23 cellular contexts compared by ENCODE assay signal in the genomic region with DNA sequence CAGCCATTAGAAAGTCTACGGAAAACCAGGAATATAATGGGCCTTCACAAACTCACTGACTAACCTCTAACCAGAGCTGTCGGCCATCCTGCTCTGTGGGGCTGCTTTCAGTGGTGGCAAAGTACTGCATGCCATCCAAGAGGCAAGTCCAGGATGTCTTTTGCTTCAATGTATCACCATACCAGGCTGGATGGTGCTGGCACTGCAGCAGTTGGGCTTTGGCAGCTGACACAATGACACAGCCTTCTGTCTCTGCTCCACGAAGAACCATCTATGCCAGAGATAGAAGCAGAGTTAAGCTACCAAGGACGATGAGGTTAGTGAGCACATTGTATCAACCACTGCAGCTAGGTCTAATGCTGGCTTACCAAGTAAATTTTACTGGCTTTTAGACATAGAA. TPM values are rescaled to one million over a fixed set of nuclear protein-coding genes. Genes with fewer than 3 reads are reported as not detected.
DNase-seq lines count a peak whose midpoint lies in the region; ATAC-seq, FAIRE-seq and TF ChIP-seq lines count a peak whose summit lies in the region.
"Had no signal": no experiment of that assay in that cellular context is flagged by ENCODE, and none has a peak within 500 bp of the region (broad histone marks: within the 10 kb centered on the region; RNA-seq: fewer than 3 reads in every experiment).

No MANE protein-coding gene starts in this region.

- TF ChIP-seq EP300 in HepG2 (IDR thresholded peaks at IDR 0.05; ENCODE audit: low read depth in 2 of 2, low read length in 2 of 2): no peak
- no peak for TF ChIP-seq EP300 in HepG2 (CRISPR knock-in tag; IDR thresholded peaks at IDR 0.05; ENCODE audit: borderline replicate concordance)

- H3K27me3 ChIP-seq in liver (ENCODE audit: control insufficient read depth in 4 of 4, insufficient read depth in 4 of 4, low read length in 3 of 4): no peaks in the 10 kb centered on the region
- no peaks in the 10 kb centered on the region for H3K27me3 ChIP-seq in HepG2 (ENCODE audit: control insufficient read depth in 1 of 2, insufficient read depth in 2 of 2, low read length in 2 of 2)
- H3K27me3 ChIP-seq in right cardiac atrium (ENCODE audit: control insufficient read depth, insufficient read depth): no peaks in the 10 kb centered on the region
- H3K27me3 ChIP-seq: BE2C, MG63 had no signal

- CTCF ChIA-PET in HepG2 (lab: Yijun Ruan, JAX; ENCODE audit: low intra/inter-chr PET ratio, low total read pairs): no interaction called here

- H3K27ac ChIP-seq in liver (ENCODE audit: low read depth in 1 of 2, low read length in 2 of 2) (peak overlapping the region; percentile 58 to 86), HepG2 (ENCODE audit: extremely low read length, insufficient read depth, low read length) (no peak overlapping the region), right cardiac atrium (ENCODE audit: low read length) (no peak overlapping the region)
- H3K27ac ChIP-seq: A549, SK-N-MC had no signal

- no peaks in the 10 kb centered on the region for H3K79me2 ChIP-seq in HepG2 (ENCODE audit: insufficient read depth, low read length)

- TF ChIP-seq CTCF in liver (IDR thresholded peaks at IDR 0.05; ENCODE audit: low read depth, low read length, missing input control): no peak
- no peak for TF ChIP-seq CTCF in HepG2 (CRISPR knock-in tag; IDR thresholded peaks at IDR 0.05)

- H2AFZ ChIP-seq in HepG2 (ENCODE audit: low read length): no peak overlapping the region

- no TSS peak for BruUV-seq in HepG2 (replicated peaks; lab: Mats Ljungman, UMichigan)

- no peak overlapping the region for H3K9ac ChIP-seq in liver (ENCODE audit: low read depth in 1 of 2, low read length in 2 of 2)
- no peak overlapping the region for H3K9ac ChIP-seq in HepG2 (ENCODE audit: insufficient read depth, low read depth, low read length)

- H3K9me3 ChIP-seq in liver (ENCODE audit: control insufficient read depth in 4 of 4, low read length in 3 of 4) (no peaks in the 10 kb centered on the region), HepG2 (ENCODE audit: low read length) (no peaks in the 10 kb centered on the region), right cardiac atrium (ENCODE audit: control insufficient read depth, low read length) (no peaks in the 10 kb centered on the region)
- H3K9me3 ChIP-seq: A549, BE2C, MG63 had no signal

- ATAC-seq in HepG2: no peak
- peak; percentile 20 to 64 for ATAC-seq in right cardiac atrium
- ATAC-seq in HG02840 (IDR thresholded peaks at IDR 0.05; ENCODE audit: low FRiP score, unreplicated experiment): no peak
- ATAC-seq: A549, K562, PC-3 had no signal

- in situ Hi-C loops in HepG2 (cut with HindIII; ENCODE audit: extremely low pct_ligation_motif_present, low pct_unique_long_range_greater_than_20kb): loop anchor here (5.0 kb wide), 1 partner anchor 51 kb away; the partner anchor contains the start of gene PIGS

- H4K20me1 ChIP-seq in HepG2 (ENCODE audit: insufficient read depth, low read length): no peaks in the 10 kb centered on the region

- H3K36me3 ChIP-seq in liver (ENCODE audit: control insufficient read depth in 4 of 4, insufficient read depth in 3 of 4, low read depth in 1 of 4, low read length in 3 of 4) (peaks cover 3 to 38% (median 36%) of the 10 kb centered on the region in 4 donors), HepG2 (replicated peaks in 1 of 2; ENCODE audit: control insufficient read depth in 1 of 2, insufficient read depth in 2 of 2, low read length in 2 of 2) (peaks cover 30 to 70% of the 10 kb centered on the region in 2 experiments)

- POLR2A ChIA-PET in HepG2 (lab: Yijun Ruan, JAX): no interaction called here

- no peak overlapping the region for H3K4me2 ChIP-seq in HepG2 (ENCODE audit: low read depth, low read length)
- H3K4me2 ChIP-seq: A549 had no signal

- 60% methylated on average over 4 of the region's 4 CpGs for WGBS in liver
- 98% methylated on average over 4 of the region's 4 CpGs for WGBS in HepG2 (ENCODE audit: low lambda C conversion rate)
- 78% methylated on average over 4 of the region's 4 CpGs for WGBS in right cardiac atrium

- no peak for TF ChIP-seq POLR2A in HepG2 (IDR thresholded peaks at IDR 0.05; ENCODE audit: insufficient read depth in 1 of 2, low read depth in 2 of 2, low read length in 2 of 2)

- FAIRE-seq in HepG2 (lab: Jason Lieb, UNC): no peak
- FAIRE-seq: D721Med, K562 had no signal

- TF ChIP-seq RAD21 in liver (IDR thresholded peaks at IDR 0.05) (no peak), HepG2 (CRISPR knock-in tag; IDR thresholded peaks at IDR 0.05) (no peak)

- intact Hi-C loops in HepG2 (cut with micrococcal nuclease; ENCODE audit: unreplicated experiment): loop anchor here (1.0 kb wide), 1 partner anchor 21 kb away; no protein-coding TSS in a partner anchor
- intact Hi-C loops in right cardiac atrium (cut with DNase I): no loop called here
- intact Hi-C loops in posterior vena cava (cut with DNase I): no loop called here

- H3K4me3 ChIP-seq in liver (ENCODE audit: low read depth in 1 of 3, low read length in 3 of 3): peak overlapping the region in 1 of 3 donors; percentile 4
- H3K4me3 ChIP-seq in HepG2 (replicated peaks in 1 of 3; ENCODE audit: insufficient read depth in 1 of 3, low read depth in 2 of 3, low read length in 3 of 3): no peak overlapping the region
- no peak overlapping the region for H3K4me3 ChIP-seq in right cardiac atrium (ENCODE audit: low read length)
- H3K4me3 ChIP-seq: A549, K562, MG63, SK-N-MC had no signal

- DNase-seq in HepG2 (ENCODE audit: low spot score) (no peak), right cardiac atrium (no peak), posterior vena cava (ENCODE audit: low spot score) (peak; percentile 41), medulla oblongata (ENCODE audit: extremely low spot score) (no peak), NCI-H187 treated with DMSO at 0.1 percent for 48 hours (lab: John Stamatoyannopoulos, UW) (no peak)
- DNase-seq: BE2C, DMS53, GF-D8, H7, MG63, NCI-H1417, NCI-H1694 treated with DMSO at 0.1 percent for 48 hours, NCI-H2107, NCI-H446 treated with DMSO at 0.1 percent for 48 hours, NCI-H526 treated with DMSO at 0.1 percent for 48 hours, PC-3, SHP77 treated with DMSO at 0.1 percent for 48 hours had no signal

- H3K4me1 ChIP-seq in liver (ENCODE audit: control insufficient read depth in 4 of 4, insufficient read depth in 4 of 4, low read length in 3 of 4) (peaks cover 11 to 40% (median 33%) of the 10 kb centered on the region in 4 donors), HepG2 (ENCODE audit: insufficient read depth, low read length) (peaks cover 5% of the 10 kb centered on the region; the same call in 1 of the 2 replicates), right cardiac atrium (ENCODE audit: control insufficient read depth, insufficient read depth, low read length) (no peaks in the 10 kb centered on the region)
- H3K4me1 ChIP-seq: A549, BE2C had no signal

RNA-seq across cellular contexts. Expression of gene RSKR, which starts 9.7 kb away (rescaled TPM):
- 10 to 100 TPM in 1 of 2 donors, 1 to 10 TPM in 1; 1.8 to 14.5 TPM for total RNA-seq in liver
- under 1 TPM; 0.63 to 0.67 TPM for polyA plus RNA-seq in liver
- total RNA-seq in HepG2 (2016; rRNA removed; fragmentation: Illumina TruSeq; extraction: Trizol): 1.9 and 5.0 TPM in 2 replicates
- total RNA-seq in HepG2 (2016; cell fraction: cytosol; rRNA removed; fragmentation: Illumina TruSeq; extraction: Trizol; ENCODE audit: low read depth): 0.62 and 1.0 TPM in 2 replicates
- 0.83 and 5.2 TPM in 2 replicates for total RNA-seq in HepG2 (2016; cell fraction: insoluble cytoplasmic fraction; rRNA removed; fragmentation: Illumina TruSeq; extraction: Trizol)
- 0.48 and 0.93 TPM in 2 replicates for total RNA-seq in HepG2 (2016; cell fraction: membrane; rRNA removed; fragmentation: Illumina TruSeq; extraction: Trizol)
- 12.3 and 13.9 TPM in 2 replicates for total RNA-seq in HepG2 (2016; cell fraction: nucleus; rRNA removed; fragmentation: Illumina TruSeq; extraction: Trizol)
- polyA plus RNA-seq in HepG2 (2011; rRNA removed): 8.6 and 10.4 TPM in 2 replicates
- polyA plus RNA-seq in HepG2 (2011; cell fraction: cytosol; rRNA removed): 1.6 TPM in 2 replicates
- 39.0 and 41.5 TPM in 2 replicates for polyA plus RNA-seq in HepG2 (2011; cell fraction: nucleus; rRNA removed)
- 3.7 and 5.6 TPM in 2 replicates for polyA plus RNA-seq in HepG2 (2012)
- polyA plus RNA-seq in HepG2 (2016; cell fraction: cytosol; fragmentation: Illumina TruSeq; extraction: Trizol; ENCODE audit: low read depth): 0.03 TPM in 1 of 2 replicates, not detected in the other
- polyA plus RNA-seq in HepG2 (2016; cell fraction: insoluble cytoplasmic fraction; fragmentation: Illumina TruSeq; extraction: Trizol; ENCODE audit: low read depth): 0.70 and 1.3 TPM in 2 replicates
- polyA plus RNA-seq in HepG2 (2016; cell fraction: membrane; fragmentation: Illumina TruSeq; extraction: Trizol; ENCODE audit: low read depth): 0.22 and 0.43 TPM in 2 replicates
- polyA plus RNA-seq in HepG2 (2016; cell fraction: nucleus; fragmentation: Illumina TruSeq; extraction: Trizol; ENCODE audit: insufficient read depth, low read depth): 33.1 and 34.5 TPM in 2 replicates
- polyA minus RNA-seq in HepG2 (2011; rRNA and poly(A)+ RNA removed; ENCODE audit: low replicate concordance): 12.9 and 33.2 TPM in 2 replicates
- polyA minus RNA-seq in HepG2 (2011; cell fraction: cytosol; rRNA and poly(A)+ RNA removed): 1.1 and 2.8 TPM in 2 replicates
- polyA minus RNA-seq in HepG2 (2011; cell fraction: nucleus; rRNA and poly(A)+ RNA removed): 27.9 and 31.6 TPM in 2 replicates
- total RNA-seq in right cardiac atrium: 1 to 10 TPM; 2.9 to 4.7 (median 4.3) TPM
- 2.9 TPM for polyA plus RNA-seq in right cardiac atrium
- 10 to 100 TPM in 1 of 2 donors, 1 to 10 TPM in 1; 4.7 to 10.1 TPM for total RNA-seq in posterior vena cava

RNA-seq across cellular contexts. Expression of gene BLTP2, which starts 21.3 kb away (rescaled TPM):
- 100 to 1,000 TPM in 1 of 2 donors, 10 to 100 TPM in 1; 39.1 to 122 TPM for total RNA-seq in liver
- polyA plus RNA-seq in liver: 10 to 100 TPM; 24.8 to 30.8 TPM
- total RNA-seq in HepG2 (2016; rRNA removed; fragmentation: Illumina TruSeq; extraction: Trizol): 61.0 and 66.7 TPM in 2 replicates
- total RNA-seq in HepG2 (2016; cell fraction: cytosol; rRNA removed; fragmentation: Illumina TruSeq; extraction: Trizol; ENCODE audit: low read depth): 15.2 and 17.0 TPM in 2 replicates
- 55.0 and 65.2 TPM in 2 replicates for total RNA-seq in HepG2 (2016; cell fraction: insoluble cytoplasmic fraction; rRNA removed; fragmentation: Illumina TruSeq; extraction: Trizol)
- total RNA-seq in HepG2 (2016; cell fraction: membrane; rRNA removed; fragmentation: Illumina TruSeq; extraction: Trizol): 30.2 and 33.4 TPM in 2 replicates
- 78.3 and 94.2 TPM in 2 replicates for total RNA-seq in HepG2 (2016; cell fraction: nucleus; rRNA removed; fragmentation: Illumina TruSeq; extraction: Trizol)
- polyA plus RNA-seq in HepG2 (2011; rRNA removed): 66.9 and 80.9 TPM in 2 replicates
- 44.0 and 51.2 TPM in 2 replicates for polyA plus RNA-seq in HepG2 (2011; cell fraction: cytosol; rRNA removed)
- 89.5 and 92.9 TPM in 2 replicates for polyA plus RNA-seq in HepG2 (2011; cell fraction: nucleus; rRNA removed)
- polyA plus RNA-seq in HepG2 (2012): 31.4 and 42.7 TPM in 2 replicates
- polyA plus RNA-seq in HepG2 (2016; cell fraction: cytosol; fragmentation: Illumina TruSeq; extraction: Trizol; ENCODE audit: low read depth): 3.4 and 3.8 TPM in 2 replicates
- 35.5 and 38.3 TPM in 2 replicates for polyA plus RNA-seq in HepG2 (2016; cell fraction: insoluble cytoplasmic fraction; fragmentation: Illumina TruSeq; extraction: Trizol; ENCODE audit: low read depth)
- polyA plus RNA-seq in HepG2 (2016; cell fraction: membrane; fragmentation: Illumina TruSeq; extraction: Trizol; ENCODE audit: low read depth): 10.5 and 13.3 TPM in 2 replicates
- 83.5 and 84.1 TPM in 2 replicates for polyA plus RNA-seq in HepG2 (2016; cell fraction: nucleus; fragmentation: Illumina TruSeq; extraction: Trizol; ENCODE audit: insufficient read depth, low read depth)
- polyA minus RNA-seq in HepG2 (2011; rRNA and poly(A)+ RNA removed; ENCODE audit: low replicate concordance): 349 and 803 TPM in 2 replicates
- 64.7 and 67.6 TPM in 2 replicates for polyA minus RNA-seq in HepG2 (2011; cell fraction: cytosol; rRNA and poly(A)+ RNA removed)
- polyA minus RNA-seq in HepG2 (2011; cell fraction: nucleus; rRNA and poly(A)+ RNA removed): 119 and 145 TPM in 2 replicates
- 10 to 100 TPM; 70.6 to 87.3 (median 81.7) TPM for total RNA-seq in right cardiac atrium
- polyA plus RNA-seq in right cardiac atrium: 21.0 TPM
- total RNA-seq in posterior vena cava: 100 to 1,000 TPM; 105 to 120 TPM

RNA-seq across cellular contexts. Expression of gene SPAG5, which starts 24.9 kb away (rescaled TPM):
- total RNA-seq in liver: 10 to 100 TPM; 13.8 to 41.8 TPM
- 10 to 100 TPM; 10.6 to 11.8 TPM for polyA plus RNA-seq in liver
- 98.0 and 105 TPM in 2 replicates for total RNA-seq in HepG2 (2016; rRNA removed; fragmentation: Illumina TruSeq; extraction: Trizol)
- 14.6 and 16.2 TPM in 2 replicates for total RNA-seq in HepG2 (2016; cell fraction: cytosol; rRNA removed; fragmentation: Illumina TruSeq; extraction: Trizol; ENCODE audit: low read depth)
- total RNA-seq in HepG2 (2016; cell fraction: insoluble cytoplasmic fraction; rRNA removed; fragmentation: Illumina TruSeq; extraction: Trizol): 98.5 and 112 TPM in 2 replicates
- 35.4 and 39.1 TPM in 2 replicates for total RNA-seq in HepG2 (2016; cell fraction: membrane; rRNA removed; fragmentation: Illumina TruSeq; extraction: Trizol)
- 89.1 and 95.8 TPM in 2 replicates for total RNA-seq in HepG2 (2016; cell fraction: nucleus; rRNA removed; fragmentation: Illumina TruSeq; extraction: Trizol)
- polyA plus RNA-seq in HepG2 (2011; rRNA removed): 28.2 and 41.4 TPM in 2 replicates
- 22.7 and 32.5 TPM in 2 replicates for polyA plus RNA-seq in HepG2 (2011; cell fraction: cytosol; rRNA removed)
- polyA plus RNA-seq in HepG2 (2011; cell fraction: nucleus; rRNA removed): 69.4 and 110 TPM in 2 replicates
- 16.1 and 27.4 TPM in 2 replicates for polyA plus RNA-seq in HepG2 (2012)
- 9.9 and 10.2 TPM in 2 replicates for polyA plus RNA-seq in HepG2 (2016; cell fraction: cytosol; fragmentation: Illumina TruSeq; extraction: Trizol; ENCODE audit: low read depth)
- 92.8 and 96.1 TPM in 2 replicates for polyA plus RNA-seq in HepG2 (2016; cell fraction: insoluble cytoplasmic fraction; fragmentation: Illumina TruSeq; extraction: Trizol; ENCODE audit: low read depth)
- polyA plus RNA-seq in HepG2 (2016; cell fraction: membrane; fragmentation: Illumina TruSeq; extraction: Trizol; ENCODE audit: low read depth): 20.0 and 23.8 TPM in 2 replicates
- polyA plus RNA-seq in HepG2 (2016; cell fraction: nucleus; fragmentation: Illumina TruSeq; extraction: Trizol; ENCODE audit: insufficient read depth, low read depth): 145 and 148 TPM in 2 replicates
- polyA minus RNA-seq in HepG2 (2011; rRNA and poly(A)+ RNA removed; ENCODE audit: low replicate concordance): 67.2 and 287 TPM in 2 replicates
- 18.6 and 22.3 TPM in 2 replicates for polyA minus RNA-seq in HepG2 (2011; cell fraction: cytosol; rRNA and poly(A)+ RNA removed)
- 59.9 and 64.0 TPM in 2 replicates for polyA minus RNA-seq in HepG2 (2011; cell fraction: nucleus; rRNA and poly(A)+ RNA removed)
- 1 to 10 TPM in 3 of 4 donors, under 1 TPM in 1; 0.81 to 2.7 (median 2.1) TPM for total RNA-seq in right cardiac atrium
- 1.2 TPM for polyA plus RNA-seq in right cardiac atrium
- 1 to 10 TPM; 1.8 to 1.9 TPM for total RNA-seq in posterior vena cava

RNA-seq across cellular contexts. Expression of gene SDF2, which starts 38.0 kb away (rescaled TPM):
- total RNA-seq in liver (10 to 100 TPM; 24.1 to 29.6 TPM), HepG2 (2016; rRNA removed; fragmentation: Illumina TruSeq; extraction: Trizol) (39.1 and 58.2 TPM in 2 replicates), right cardiac atrium (10 to 100 TPM; 29.9 to 36.6 (median 30.4) TPM), posterior vena cava (10 to 100 TPM; 30.7 to 33.5 TPM)
- polyA plus RNA-seq in liver (10 to 100 TPM; 26.3 to 38.9 TPM), HepG2 (2011; rRNA removed) (58.4 and 61.2 TPM in 2 replicates), right cardiac atrium (38.8 TPM)
- total RNA-seq in HepG2 (2016; cell fraction: cytosol; rRNA removed; fragmentation: Illumina TruSeq; extraction: Trizol; ENCODE audit: low read depth): 11.6 and 16.0 TPM in 2 replicates
- 42.4 and 63.3 TPM in 2 replicates for total RNA-seq in HepG2 (2016; cell fraction: insoluble cytoplasmic fraction; rRNA removed; fragmentation: Illumina TruSeq; extraction: Trizol)
- 23.7 and 24.7 TPM in 2 replicates for total RNA-seq in HepG2 (2016; cell fraction: membrane; rRNA removed; fragmentation: Illumina TruSeq; extraction: Trizol)
- total RNA-seq in HepG2 (2016; cell fraction: nucleus; rRNA removed; fragmentation: Illumina TruSeq; extraction: Trizol): 43.5 and 51.7 TPM in 2 replicates
- 59.3 and 65.1 TPM in 2 replicates for polyA plus RNA-seq in HepG2 (2011; cell fraction: cytosol; rRNA removed)
- polyA plus RNA-seq in HepG2 (2011; cell fraction: nucleus; rRNA removed): 24.0 and 30.6 TPM in 2 replicates
- polyA plus RNA-seq in HepG2 (2012): 36.3 and 49.1 TPM in 2 replicates
- 10.7 and 11.1 TPM in 2 replicates for polyA plus RNA-seq in HepG2 (2016; cell fraction: cytosol; fragmentation: Illumina TruSeq; extraction: Trizol; ENCODE audit: low read depth)
- 34.5 and 36.3 TPM in 2 replicates for polyA plus RNA-seq in HepG2 (2016; cell fraction: insoluble cytoplasmic fraction; fragmentation: Illumina TruSeq; extraction: Trizol; ENCODE audit: low read depth)
- polyA plus RNA-seq in HepG2 (2016; cell fraction: membrane; fragmentation: Illumina TruSeq; extraction: Trizol; ENCODE audit: low read depth): 16.8 and 18.4 TPM in 2 replicates
- 87.7 and 89.2 TPM in 2 replicates for polyA plus RNA-seq in HepG2 (2016; cell fraction: nucleus; fragmentation: Illumina TruSeq; extraction: Trizol; ENCODE audit: insufficient read depth, low read depth)
- 42.9 and 55.0 TPM in 2 replicates for polyA minus RNA-seq in HepG2 (2011; rRNA and poly(A)+ RNA removed; ENCODE audit: low replicate concordance)
- polyA minus RNA-seq in HepG2 (2011; cell fraction: cytosol; rRNA and poly(A)+ RNA removed): 19.1 and 20.8 TPM in 2 replicates
- polyA minus RNA-seq in HepG2 (2011; cell fraction: nucleus; rRNA and poly(A)+ RNA removed): 14.3 and 19.9 TPM in 2 replicates

RNA-seq across cellular contexts. Expression of gene SUPT6H, which starts 38.3 kb away (rescaled TPM):
- total RNA-seq in liver (10 to 100 TPM; 36.5 to 59.1 TPM), HepG2 (2016; rRNA removed; fragmentation: Illumina TruSeq; extraction: Trizol) (39.9 TPM in 2 replicates), right cardiac atrium (10 to 100 TPM; 43.6 to 49.0 (median 46.9) TPM), posterior vena cava (10 to 100 TPM; 54.4 to 57.6 TPM)
- polyA plus RNA-seq in liver (10 to 100 TPM; 10.6 to 24.1 TPM), HepG2 (2011; rRNA removed) (32.7 and 38.0 TPM in 2 replicates), right cardiac atrium (32.7 TPM)
- 11.6 and 12.4 TPM in 2 replicates for total RNA-seq in HepG2 (2016; cell fraction: cytosol; rRNA removed; fragmentation: Illumina TruSeq; extraction: Trizol; ENCODE audit: low read depth)
- total RNA-seq in HepG2 (2016; cell fraction: insoluble cytoplasmic fraction; rRNA removed; fragmentation: Illumina TruSeq; extraction: Trizol): 35.6 and 40.5 TPM in 2 replicates
- 14.0 and 14.2 TPM in 2 replicates for total RNA-seq in HepG2 (2016; cell fraction: membrane; rRNA removed; fragmentation: Illumina TruSeq; extraction: Trizol)
- 44.5 and 52.4 TPM in 2 replicates for total RNA-seq in HepG2 (2016; cell fraction: nucleus; rRNA removed; fragmentation: Illumina TruSeq; extraction: Trizol)
- polyA plus RNA-seq in HepG2 (2011; cell fraction: cytosol; rRNA removed): 15.3 and 15.7 TPM in 2 replicates
- 43.4 and 50.4 TPM in 2 replicates for polyA plus RNA-seq in HepG2 (2011; cell fraction: nucleus; rRNA removed)
- polyA plus RNA-seq in HepG2 (2012): 37.9 and 44.2 TPM in 2 replicates
- polyA plus RNA-seq in HepG2 (2016; cell fraction: cytosol; fragmentation: Illumina TruSeq; extraction: Trizol; ENCODE audit: low read depth): 1.8 and 2.1 TPM in 2 replicates
- polyA plus RNA-seq in HepG2 (2016; cell fraction: insoluble cytoplasmic fraction; fragmentation: Illumina TruSeq; extraction: Trizol; ENCODE audit: low read depth): 25.9 and 35.1 TPM in 2 replicates
- 3.2 and 4.2 TPM in 2 replicates for polyA plus RNA-seq in HepG2 (2016; cell fraction: membrane; fragmentation: Illumina TruSeq; extraction: Trizol; ENCODE audit: low read depth)
- 83.1 and 98.8 TPM in 2 replicates for polyA plus RNA-seq in HepG2 (2016; cell fraction: nucleus; fragmentation: Illumina TruSeq; extraction: Trizol; ENCODE audit: insufficient read depth, low read depth)
- polyA minus RNA-seq in HepG2 (2011; rRNA and poly(A)+ RNA removed; ENCODE audit: low replicate concordance): 95.5 and 107 TPM in 2 replicates
- 25.8 and 29.5 TPM in 2 replicates for polyA minus RNA-seq in HepG2 (2011; cell fraction: cytosol; rRNA and poly(A)+ RNA removed)
- 70.4 and 73.5 TPM in 2 replicates for polyA minus RNA-seq in HepG2 (2011; cell fraction: nucleus; rRNA and poly(A)+ RNA removed)

Comparison
In these comparisons a context has a peak if more than half of its experiments do, and no peak if none do; other contexts are left out.
1. H3K27ac ChIP-seq: peak in liver (2 of 2); none in HepG2 (single experiment) and right cardiac atrium (single experiment).
2. ATAC-seq: peak in right cardiac atrium (2 of 2); none in HepG2 (single experiment) and HG02840 (single experiment).